In genomic region chr11:133936551-133936950, GRCh38 we compare ENCODE assay signal across 18 cellular contexts. TPM values are rescaled to one million over a fixed set of nuclear protein-coding genes. Genes with fewer than 3 reads are reported as not detected.
DNase-seq lines count a peak whose midpoint lies in the region; ATAC-seq, FAIRE-seq and TF ChIP-seq lines count a peak whose summit lies in the region.
"Had no signal": no experiment of that assay in that cellular context is flagged by ENCODE, and none has a peak within 500 bp of the region (broad histone marks: within the 10 kb centered on the region; RNA-seq: fewer than 3 reads in every experiment).

No MANE protein-coding gene starts in this region.

- no peak overlapping the region for H3K23ac ChIP-seq in H1 (ENCODE audit: insufficient read length)

- no peak for TF ChIP-seq EP300 in H1 (IDR thresholded peaks at IDR 0.05; ENCODE audit: borderline replicate concordance in 1 of 2, low read depth in 2 of 2, low read length in 2 of 2)

- FAIRE-seq in H1 (lab: Jason Lieb, UNC), result no peak

- peaks cover 4% of the 10 kb centered on the region; the same call in 1 of the 2 replicates for H3K79me1 ChIP-seq in H1 (ENCODE audit: low read depth, low read length)

- H3K4me3 ChIP-seq in H1 (ENCODE audit: extremely low read depth in 1 of 4, insufficient read depth in 2 of 4, low read depth in 3 of 4, low read length in 4 of 4) (no peak overlapping the region), neural progenitor cell (no peak overlapping the region)

- TF ChIP-seq RAD21 in H1 (IDR thresholded peaks at IDR 0.05 in 1 of 2, conservative IDR thresholded peaks at IDR 0.05 in 1 of 2; ENCODE audit: low read depth in 2 of 2, low read length in 2 of 2), result no peak

- no peak overlapping the region for H2BK15ac ChIP-seq in H1 (ENCODE audit: low read length)

- no peak overlapping the region for H2AFZ ChIP-seq in H1 (ENCODE audit: low read length)
- no peak overlapping the region for H2AFZ ChIP-seq in neural progenitor cell (replicated peaks)

- H4K91ac ChIP-seq in H1 (replicated peaks; ENCODE audit: insufficient read length, low read length), result no peak overlapping the region

- no peaks in the 10 kb centered on the region for H3K23me2 ChIP-seq in H1 (ENCODE audit: low read depth, low read length)

- H4K5ac ChIP-seq in H1 (ENCODE audit: insufficient read length, low read depth, low read length), result no peak overlapping the region

- ATAC-seq in activated CD8-positive, alpha-beta T cell treated with anti-CD3 and anti-CD28 coated beads, Interleukin-2, amount 10 ng/mL, durations not matched to agents 7 days and 5 days, result no peak
- ATAC-seq in activated CD8-positive, alpha-beta T cell treated with anti-CD3 and anti-CD28 coated beads for 36 hours, result no peak
- no peak for ATAC-seq in HG02870 (IDR thresholded peaks at IDR 0.05; ENCODE audit: unreplicated experiment)

- H2BK120ac ChIP-seq in H1 (replicated peaks; ENCODE audit: low read depth, low read length), result no peak overlapping the region

- no peaks in the 10 kb centered on the region for H3K27me3 Mint-ChIP-seq in activated CD8-positive, alpha-beta T cell treated with anti-CD3 and anti-CD28 coated beads, Interleukin-2, amount 10 ng/mL, durations not matched to agents 7 days and 5 days (ENCODE audit: low read depth)
- H3K27me3 Mint-ChIP-seq in activated CD8-positive, alpha-beta T cell treated with anti-CD3 and anti-CD28 coated beads for 36 hours, result no peaks in the 10 kb centered on the region
- peaks cover 10% of the 10 kb centered on the region for H3K27me3 Mint-ChIP-seq in neural progenitor cell (ENCODE audit: insufficient read depth, low read depth)

- H3K79me2 ChIP-seq in H1 (ENCODE audit: control insufficient read depth in 1 of 2, insufficient read depth in 2 of 2, low read length in 2 of 2), result peaks cover 0 to 4% of the 10 kb centered on the region in 2 experiments; a peak in 1 of 4 replicates
- no peaks in the 10 kb centered on the region for H3K79me2 ChIP-seq in neural progenitor cell (ENCODE audit: low read depth)

- no peak for DNase-seq in activated CD8-positive, alpha-beta T cell treated with anti-CD3 and anti-CD28 coated beads, Interleukin-2, amount 10 ng/mL, durations not matched to agents 7 days and 5 days
- DNase-seq in activated CD8-positive, alpha-beta T cell treated with anti-CD3 and anti-CD28 coated beads for 36 hours, result no peak
- no peak for DNase-seq in H1 (ENCODE audit: low read depth in 1 of 2, low spot score in 2 of 2)
- DNase-seq in neural progenitor cell (ENCODE audit: low spot score), result no peak
- no peak for DNase-seq in D341Med (ENCODE audit: low spot score)
- no peak for DNase-seq in NCI-H146 (lab: John Stamatoyannopoulos, UW)
- DNase-seq in cardiac septum (ENCODE audit: low spot score), result no peak
- DNase-seq: 8988T, EL, Kasumi-1, NCI-H1694 treated with DMSO at 0.1 percent for 48 hours, NCI-H2081 treated with DMSO at 0.1 percent for 48 hours, NCI-H2171 treated with DMSO at 0.1 percent for 48 hours, NCI-H446, NCI-H526 treated with DMSO at 0.1 percent for 48 hours, Right ventricle myocardium superior had no signal

- peaks cover 24% of the 10 kb centered on the region for H3K4me1 Mint-ChIP-seq in activated CD8-positive, alpha-beta T cell treated with anti-CD3 and anti-CD28 coated beads, Interleukin-2, amount 10 ng/mL, durations not matched to agents 7 days and 5 days (ENCODE audit: low read depth)
- H3K4me1 Mint-ChIP-seq in activated CD8-positive, alpha-beta T cell treated with anti-CD3 and anti-CD28 coated beads for 36 hours (ENCODE audit: low read depth), result peaks cover 6% of the 10 kb centered on the region
- H3K4me1 Mint-ChIP-seq in neural progenitor cell, result peaks cover 15% of the 10 kb centered on the region
- H3K4me1 Mint-ChIP-seq: CD14-positive monocyte had no signal

- no peaks in the 10 kb centered on the region for H3F3A ChIP-seq in neural progenitor cell (ENCODE audit: low read depth)

- no peak overlapping the region for H3K14ac ChIP-seq in H1 (ENCODE audit: insufficient read length)

- H3K27me3 ChIP-seq in H1 (replicated peaks in 1 of 4; ENCODE audit: control insufficient read depth in 3 of 4, extremely low read depth in 1 of 4, insufficient read depth in 3 of 4, low read length in 3 of 4) (no peaks in the 10 kb centered on the region), neural progenitor cell (no peaks in the 10 kb centered on the region)

- no peak overlapping the region for H3K9ac ChIP-seq in H1 (replicated peaks in 1 of 4; ENCODE audit: extremely low read depth in 1 of 4, low read depth in 3 of 4, low read length in 3 of 4)
- H3K9ac ChIP-seq in neural progenitor cell, result no peak overlapping the region

- peaks cover 74% of the 10 kb centered on the region for H3K36me3 Mint-ChIP-seq in activated CD8-positive, alpha-beta T cell treated with anti-CD3 and anti-CD28 coated beads, Interleukin-2, amount 10 ng/mL, durations not matched to agents 7 days and 5 days (ENCODE audit: low read depth)
- H3K36me3 Mint-ChIP-seq in activated CD8-positive, alpha-beta T cell treated with anti-CD3 and anti-CD28 coated beads for 36 hours (ENCODE audit: low read depth), result peaks cover 63% of the 10 kb centered on the region
- peaks cover 8% of the 10 kb centered on the region for H3K36me3 Mint-ChIP-seq in neural progenitor cell
- H3K36me3 Mint-ChIP-seq: CD14-positive monocyte had no signal

- POLR2A ChIA-PET in activated CD8-positive, alpha-beta T cell treated with anti-CD3 and anti-CD28 coated beads, Interleukin-2, amount 10 ng/mL, durations not matched to agents 7 days and 5 days (lab: Charles Lee), result no interaction called here
- POLR2A ChIA-PET in activated CD8-positive, alpha-beta T cell treated with anti-CD3 and anti-CD28 coated beads for 36 hours (lab: Charles Lee), result interaction anchor here (1.8 kb wide), 1 partner anchor 12 kb away, joined by 6 read pairs; no protein-coding TSS in a partner anchor
- POLR2A ChIA-PET in H1 (lab: Charles Lee; ENCODE audit: partially characterized antibody), result no interaction called here

- H3K9me3 ChIP-seq in H1 (ENCODE audit: insufficient read depth in 2 of 2, low read depth in 1 of 2, low read length in 1 of 2) (peaks cover 0 to 7% of the 10 kb centered on the region in 2 experiments; a peak in 1 of 4 replicates), neural progenitor cell (ENCODE audit: low read depth) (no peaks in the 10 kb centered on the region)

- peak overlapping the region; percentile 18; the same call in 1 of the 2 replicates for H4K8ac ChIP-seq in H1 (ENCODE audit: extremely low read depth, insufficient read depth, low read length)

- no peak overlapping the region for H3K56ac ChIP-seq in H1 (replicated peaks; ENCODE audit: insufficient read length, low read depth, low read length)

- CTCF ChIA-PET in activated CD8-positive, alpha-beta T cell treated with anti-CD3 and anti-CD28 coated beads, Interleukin-2, amount 10 ng/mL, durations not matched to agents 7 days and 5 days (lab: Charles Lee), result no interaction called here
- CTCF ChIA-PET in activated CD8-positive, alpha-beta T cell treated with anti-CD3 and anti-CD28 coated beads for 36 hours (lab: Charles Lee), result no interaction called here
- CTCF ChIA-PET in H1 (lab: Charles Lee; ENCODE audit: partially characterized antibody), result interaction anchor here (2.5 to 3.3 kb wide), 2 partner anchors 9 to 11 kb away, joined by 19 to 21 read pairs; no protein-coding TSS in a partner anchor

- no peak overlapping the region for H2AK5ac ChIP-seq in H1 (ENCODE audit: low read depth, low read length)

- H3K4ac ChIP-seq in H1 (replicated peaks; ENCODE audit: insufficient read length, low read depth, low read length), result no peak overlapping the region

- intact Hi-C loops in activated CD8-positive, alpha-beta T cell treated with anti-CD3 and anti-CD28 coated beads for 36 hours (cut with micrococcal nuclease), result no loop called here
- intact Hi-C loops in cardiac septum (cut with DNase I), result no loop called here

- no peak overlapping the region for H3K4me3 Mint-ChIP-seq in activated CD8-positive, alpha-beta T cell treated with anti-CD3 and anti-CD28 coated beads, Interleukin-2, amount 10 ng/mL, durations not matched to agents 7 days and 5 days
- H3K4me3 Mint-ChIP-seq in activated CD8-positive, alpha-beta T cell treated with anti-CD3 and anti-CD28 coated beads for 36 hours, result no peak overlapping the region
- H3K4me3 Mint-ChIP-seq in neural progenitor cell, result no peak overlapping the region

- H4K20me1 ChIP-seq in H1 (replicated peaks in 1 of 2; ENCODE audit: control insufficient read depth in 1 of 2, insufficient read depth in 2 of 2, low read length in 2 of 2) (peaks cover 3 to 10% of the 10 kb centered on the region in 2 experiments), neural progenitor cell (ENCODE audit: low read depth) (no peaks in the 10 kb centered on the region)

- no peak overlapping the region for H3K18ac ChIP-seq in H1 (ENCODE audit: extremely low read depth, low read length)

- H3K27ac Mint-ChIP-seq in activated CD8-positive, alpha-beta T cell treated with anti-CD3 and anti-CD28 coated beads, Interleukin-2, amount 10 ng/mL, durations not matched to agents 7 days and 5 days, result peak overlapping the region; percentile 46
- no peak overlapping the region for H3K27ac Mint-ChIP-seq in activated CD8-positive, alpha-beta T cell treated with anti-CD3 and anti-CD28 coated beads for 36 hours
- peak overlapping the region; percentile 87 for H3K27ac Mint-ChIP-seq in neural progenitor cell

- peaks cover 0 to 27% (median 13%) of the 10 kb centered on the region in 4 experiments; a peak in 6 of 8 replicates for H3K36me3 ChIP-seq in H1 (ENCODE audit: control insufficient read depth in 2 of 4, insufficient read depth in 4 of 4, low read length in 3 of 4)
- H3K36me3 ChIP-seq in neural progenitor cell, result no peaks in the 10 kb centered on the region

- H2BK12ac ChIP-seq in H1 (ENCODE audit: low read depth, low read length), result no peak overlapping the region

- H2BK5ac ChIP-seq in H1 (ENCODE audit: low read depth, low read length), result no peak overlapping the region

- H3K4me1 ChIP-seq in H1 (replicated peaks in 1 of 4; ENCODE audit: control insufficient read depth in 3 of 4, insufficient read depth in 4 of 4, low read length in 3 of 4) (no peaks in the 10 kb centered on the region; a peak in 1 of 7 replicates), neural progenitor cell (no peaks in the 10 kb centered on the region)

- H3K9me3 Mint-ChIP-seq in activated CD8-positive, alpha-beta T cell treated with anti-CD3 and anti-CD28 coated beads, Interleukin-2, amount 10 ng/mL, durations not matched to agents 7 days and 5 days (ENCODE audit: insufficient read depth), result no peaks in the 10 kb centered on the region
- no peaks in the 10 kb centered on the region for H3K9me3 Mint-ChIP-seq in activated CD8-positive, alpha-beta T cell treated with anti-CD3 and anti-CD28 coated beads for 36 hours
- peaks cover 12% of the 10 kb centered on the region for H3K9me3 Mint-ChIP-seq in neural progenitor cell

- TF ChIP-seq POLR2A in H1 (IDR thresholded peaks at IDR 0.05; ENCODE audit: control extremely low read depth in 1 of 2, low read depth in 2 of 2, low read length in 2 of 2), result no peak

- 96% methylated on average over 10 of the region's 10 CpGs; no CpG with 5 or more reads in 1 of the 2 experiments for WGBS in H1 (ENCODE audit: extremely low coverage in 1 of 2, insufficient coverage in 1 of 2, insufficient read length in 1 of 2, insufficient replicate concordance in 2 of 2, low coverage in 1 of 2, low lambda C conversion rate in 2 of 2, missing lambda C conversion rate in 1 of 2), 2 experiments

- TF ChIP-seq CTCF in activated CD8-positive, alpha-beta T cell treated with anti-CD3 and anti-CD28 coated beads for 36 hours (IDR thresholded peaks at IDR 0.05), result no peak
- TF ChIP-seq CTCF in H1 (IDR thresholded peaks at IDR 0.05; ENCODE audit: control extremely low read depth in 1 of 3, insufficient read depth in 1 of 3, low read depth in 1 of 3, low read length in 3 of 3) (no peak), neural progenitor cell (IDR thresholded peaks at IDR 0.05) (no peak)

- no peak overlapping the region for H3K27ac ChIP-seq in H1 (ENCODE audit: low read depth, low read length)
- no peak overlapping the region for H3K27ac ChIP-seq in neural progenitor cell

- H2BK20ac ChIP-seq in H1 (ENCODE audit: low read length), result no peak overlapping the region

- H3K4me2 ChIP-seq in H1 (ENCODE audit: insufficient read depth in 1 of 2, low read depth in 2 of 2, low read length in 2 of 2) (no peak overlapping the region), neural progenitor cell (no peak overlapping the region)

RNA-seq across cellular contexts. Expression of gene IGSF9B, which starts 20.2 kb away (rescaled TPM):
- total RNA-seq in activated CD8-positive, alpha-beta T cell treated with anti-CD3 and anti-CD28 coated beads, Interleukin-2, amount 10 ng/mL, durations not matched to agents 7 days and 5 days, result 100 to 1,000 TPM in 1 of 2 experiments, 10 to 100 TPM in 1; 96.3 to 118 TPM
- 100 to 1,000 TPM; 124 to 136 TPM for total RNA-seq in activated CD8-positive, alpha-beta T cell treated with anti-CD3 and anti-CD28 coated beads for 36 hours
- total RNA-seq in H1 (2021; fragmentation: NEBNext Ultra II Directional; extraction: Animal tissue kit (Norgen Biotek cat#: 25700)), result 42.3 and 49.2 TPM in 2 replicates
- 16.5 and 23.6 TPM in 2 replicates for polyA plus RNA-seq in H1 (2011; rRNA removed)
- polyA plus RNA-seq in H1 (2011; cell fraction: cytosol; rRNA removed), result 15.7 TPM
- polyA plus RNA-seq in H1 (2011; cell fraction: nucleus; rRNA removed), result 61.7 TPM
- 13.6 to 23.1 TPM (median 21.3 TPM) in 4 replicates for polyA plus RNA-seq in H1 (2012, experiment 1 of 2)
- polyA plus RNA-seq in H1 (2012, experiment 2 of 2), result 8.1 TPM
- polyA plus RNA-seq in H1 (2013, experiment 1 of 2), result 15.1 TPM
- 14.1 TPM for polyA plus RNA-seq in H1 (2013, experiment 2 of 2)
- 73.6 and 79.6 TPM in 2 replicates for polyA minus RNA-seq in H1 (2011; rRNA and poly(A)+ RNA removed)
- polyA minus RNA-seq in H1 (2011; cell fraction: cytosol; rRNA and poly(A)+ RNA removed), result 29.4 TPM
- polyA minus RNA-seq in H1 (2011; cell fraction: nucleus; rRNA and poly(A)+ RNA removed), result 44.5 TPM
- total RNA-seq in neural progenitor cell (ENCODE audit: low replicate concordance) (1.3 and 5.4 TPM in 2 replicates), cardiac septum (85.3 TPM)
- polyA plus RNA-seq: CD14-positive monocyte had no signal
